ENCODE assay signal across 22 cellular contexts in the genomic region with DNA sequence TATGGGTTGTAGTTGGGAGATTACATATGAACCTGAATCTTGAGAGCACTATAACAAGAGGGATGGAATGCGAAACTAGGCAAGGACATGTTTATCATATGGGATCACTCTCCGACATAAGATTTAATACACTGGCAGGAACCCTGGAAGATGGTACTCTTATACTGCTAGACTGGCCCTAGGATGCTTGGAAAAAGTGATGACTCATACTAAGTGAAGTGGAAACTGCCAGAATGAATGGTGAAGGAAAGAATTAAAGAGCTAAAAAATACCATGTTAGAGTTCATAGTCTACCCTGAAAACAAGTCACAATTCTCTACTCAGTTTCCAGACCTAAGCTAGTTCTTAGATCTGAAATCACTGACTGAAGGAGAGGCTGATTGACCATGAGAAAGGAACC. TPM values are rescaled to one million over a fixed set of nuclear protein-coding genes. Genes with fewer than 3 reads are reported as not detected.
A peak's percentile ranks its signal among the peaks of the same experiment; 100 is the strongest.
DNase-seq lines count a peak whose midpoint lies in the region; ATAC-seq and TF ChIP-seq lines count a peak whose summit lies in the region.
"Had no signal": no experiment of that assay in that cellular context is flagged by ENCODE, and none has a peak within 500 bp of the region (broad histone marks: within the 10 kb centered on the region; RNA-seq: fewer than 3 reads in every experiment).

No MANE protein-coding gene starts in this region.

- peaks cover 19% of the 10 kb centered on the region for H3K4me1 Mint-ChIP-seq in T-helper 2 cell treated with Interferon-gamma antibody and Interleukin-4, amounts not matched to agents 5 μg/mL and 100 μg/mL, for 36 hours (ENCODE audit: low read depth)
- H3K4me1 Mint-ChIP-seq in natural killer cell treated with Interleukin-12 subunit alpha and Interleukin-12 subunit beta and Interleukin-15 and Interleukin-18, amount 100 ng/mL, for 72 hours (ENCODE audit: low read depth in 2 of 2): peaks cover 23 to 36% of the 10 kb centered on the region in 2 donors
- peaks cover 18 to 26% of the 10 kb centered on the region in 2 donors for H3K4me1 Mint-ChIP-seq in natural killer cell
- peaks cover 24% of the 10 kb centered on the region for H3K4me1 Mint-ChIP-seq in activated naive CD8-positive, alpha-beta T cell treated with anti-CD3 and anti-CD28 coated beads, Interleukin-2, amount 10 ng/mL, durations not matched to agents 7 days and 5 days

- H3K27ac Mint-ChIP-seq in T-helper 2 cell treated with Interferon-gamma antibody and Interleukin-4, amounts not matched to agents 5 μg/mL and 100 μg/mL, for 36 hours: peak overlapping the region; percentile 31
- H3K27ac Mint-ChIP-seq in natural killer cell treated with Interleukin-12 subunit alpha and Interleukin-12 subunit beta and Interleukin-15 and Interleukin-18, amount 100 ng/mL, for 72 hours: peak overlapping the region; percentile 19 to 57
- H3K27ac Mint-ChIP-seq in natural killer cell: no peak overlapping the region
- H3K27ac Mint-ChIP-seq in activated naive CD8-positive, alpha-beta T cell treated with anti-CD3 and anti-CD28 coated beads, Interleukin-2, amount 10 ng/mL, durations not matched to agents 7 days and 5 days: peak overlapping the region; percentile 4
- H3K27ac Mint-ChIP-seq: CD8-positive, alpha-beta memory T cell had no signal

- intact Hi-C loops in natural killer cell (cut with micrococcal nuclease) (no loop called here), upper lobe of right lung (cut with DNase I) (no loop called here)

- H3K9me3 ChIP-seq in osteoblast (ENCODE audit: low read depth, low read length) (no peaks in the 10 kb centered on the region), upper lobe of right lung (no peaks in the 10 kb centered on the region)

- no peak overlapping the region for H2AFZ ChIP-seq in osteoblast (ENCODE audit: low read length)

- H3K27ac ChIP-seq in osteoblast (ENCODE audit: low read depth, low read length) (no peak overlapping the region), upper lobe of right lung (no peak overlapping the region)
- H3K27ac ChIP-seq: C4-2B had no signal

- H3K4me3 ChIP-seq in osteoblast (ENCODE audit: insufficient read depth, low read length): no peak overlapping the region
- no peak overlapping the region for H3K4me3 ChIP-seq in upper lobe of right lung
- H3K4me3 ChIP-seq: K562 had no signal

- POLR2A ChIA-PET in activated naive CD8-positive, alpha-beta T cell treated with anti-CD3 and anti-CD28 coated beads, Interleukin-2, amount 10 ng/mL, durations not matched to agents 7 days and 5 days (lab: Charles Lee): no interaction called here

- DNase-seq in T-helper 2 cell treated with Interferon-gamma antibody and Interleukin-4, amounts not matched to agents 5 μg/mL and 100 μg/mL, for 36 hours (ENCODE audit: low spot score): no peak
- DNase-seq in T-helper 2 cell (no peak), natural killer cell (no peak), osteoblast (ENCODE audit: insufficient read length, low spot score, missing footprints) (no peak), upper lobe of right lung (no peak), HUDEP-2 (lab: John Stamatoyannopoulos, UW; ENCODE audit: unreplicated experiment in 76 of 76) (no peak)
- no peak for DNase-seq in natural killer cell treated with Interleukin-12 subunit alpha and Interleukin-12 subunit beta and Interleukin-15 and Interleukin-18, amount 100 ng/mL, for 72 hours (ENCODE audit: low spot score)
- DNase-seq in activated naive CD8-positive, alpha-beta T cell treated with anti-CD3 and anti-CD28 coated beads, Interleukin-2, amount 10 ng/mL, durations not matched to agents 7 days and 5 days: no peak
- DNase-seq: 8988T; CD8-positive, alpha-beta memory T cell; EL; MM.1S; NCI-H1048; NCI-H1417 treated with DMSO at 0.1 percent for 48 hours; NCI-H187; NCI-H446; NCI-H526; RPMI8226; SHP77 had no signal

- H3K9me3 Mint-ChIP-seq in T-helper 2 cell treated with Interferon-gamma antibody and Interleukin-4, amounts not matched to agents 5 μg/mL and 100 μg/mL, for 36 hours: peaks cover 66% of the 10 kb centered on the region
- peaks cover 5% of the 10 kb centered on the region for H3K9me3 Mint-ChIP-seq in natural killer cell treated with Interleukin-12 subunit alpha and Interleukin-12 subunit beta and Interleukin-15 and Interleukin-18, amount 100 ng/mL, for 72 hours
- peaks cover 3 to 4% of the 10 kb centered on the region in 2 donors for H3K9me3 Mint-ChIP-seq in natural killer cell
- peaks cover 28% of the 10 kb centered on the region for H3K9me3 Mint-ChIP-seq in activated naive CD8-positive, alpha-beta T cell treated with anti-CD3 and anti-CD28 coated beads, Interleukin-2, amount 10 ng/mL, durations not matched to agents 7 days and 5 days

- no peaks in the 10 kb centered on the region for H3K79me2 ChIP-seq in osteoblast (ENCODE audit: insufficient read depth, low read length)

- no peaks in the 10 kb centered on the region for H3K36me3 ChIP-seq in osteoblast (ENCODE audit: insufficient read depth, low read length)
- no peaks in the 10 kb centered on the region for H3K36me3 ChIP-seq in upper lobe of right lung

- peaks cover 40% of the 10 kb centered on the region for H3K36me3 Mint-ChIP-seq in T-helper 2 cell treated with Interferon-gamma antibody and Interleukin-4, amounts not matched to agents 5 μg/mL and 100 μg/mL, for 36 hours (ENCODE audit: low read depth)
- peaks cover 27% of the 10 kb centered on the region for H3K36me3 Mint-ChIP-seq in natural killer cell treated with Interleukin-12 subunit alpha and Interleukin-12 subunit beta and Interleukin-15 and Interleukin-18, amount 100 ng/mL, for 72 hours
- H3K36me3 Mint-ChIP-seq in natural killer cell: peaks cover 6% of the 10 kb centered on the region
- H3K36me3 Mint-ChIP-seq in activated naive CD8-positive, alpha-beta T cell treated with anti-CD3 and anti-CD28 coated beads, Interleukin-2, amount 10 ng/mL, durations not matched to agents 7 days and 5 days: peaks cover 53% of the 10 kb centered on the region

- no peaks in the 10 kb centered on the region for H3K27me3 Mint-ChIP-seq in T-helper 2 cell treated with Interferon-gamma antibody and Interleukin-4, amounts not matched to agents 5 μg/mL and 100 μg/mL, for 36 hours (ENCODE audit: low read depth)
- no peaks in the 10 kb centered on the region for H3K27me3 Mint-ChIP-seq in natural killer cell treated with Interleukin-12 subunit alpha and Interleukin-12 subunit beta and Interleukin-15 and Interleukin-18, amount 100 ng/mL, for 72 hours
- H3K27me3 Mint-ChIP-seq in natural killer cell (ENCODE audit: low read depth in 2 of 2): peaks cover 0 to 2% of the 10 kb centered on the region in 2 donors
- H3K27me3 Mint-ChIP-seq in activated naive CD8-positive, alpha-beta T cell treated with anti-CD3 and anti-CD28 coated beads, Interleukin-2, amount 10 ng/mL, durations not matched to agents 7 days and 5 days: no peaks in the 10 kb centered on the region

- no peak overlapping the region for H3K4me3 Mint-ChIP-seq in T-helper 2 cell treated with Interferon-gamma antibody and Interleukin-4, amounts not matched to agents 5 μg/mL and 100 μg/mL, for 36 hours
- peak overlapping the region; percentile 30 for H3K4me3 Mint-ChIP-seq in natural killer cell treated with Interleukin-12 subunit alpha and Interleukin-12 subunit beta and Interleukin-15 and Interleukin-18, amount 100 ng/mL, for 72 hours
- H3K4me3 Mint-ChIP-seq in natural killer cell: no peak overlapping the region
- no peak overlapping the region for H3K4me3 Mint-ChIP-seq in activated naive CD8-positive, alpha-beta T cell treated with anti-CD3 and anti-CD28 coated beads, Interleukin-2, amount 10 ng/mL, durations not matched to agents 7 days and 5 days
- H3K4me3 Mint-ChIP-seq: CD8-positive, alpha-beta memory T cell had no signal

- H3K4me2 ChIP-seq in osteoblast (ENCODE audit: insufficient read depth, low read length): no peak overlapping the region

- no peak for ATAC-seq in natural killer cell treated with Interleukin-12 subunit alpha and Interleukin-12 subunit beta and Interleukin-15 and Interleukin-18, amount 100 ng/mL, for 72 hours
- ATAC-seq in natural killer cell (no peak), upper lobe of right lung (no peak)
- no peak for ATAC-seq in activated naive CD8-positive, alpha-beta T cell treated with anti-CD3 and anti-CD28 coated beads, Interleukin-2, amount 10 ng/mL, durations not matched to agents 7 days and 5 days (ENCODE audit: low read depth)
- ATAC-seq: K562 had no signal

- no peaks in the 10 kb centered on the region for H3K27me3 ChIP-seq in osteoblast (ENCODE audit: insufficient read depth, low read length)
- no peaks in the 10 kb centered on the region for H3K27me3 ChIP-seq in upper lobe of right lung

- H3K4me1 ChIP-seq in osteoblast (ENCODE audit: insufficient read depth, low read length) (no peaks in the 10 kb centered on the region), upper lobe of right lung (no peaks in the 10 kb centered on the region)

- H4K20me1 ChIP-seq in osteoblast (ENCODE audit: insufficient read depth, low read length): no peaks in the 10 kb centered on the region

- TF ChIP-seq CTCF in natural killer cell (IDR thresholded peaks at IDR 0.05) (no peak), osteoblast (IDR thresholded peaks at IDR 0.05; ENCODE audit: extremely low read depth, low read depth, low read length) (no peak), upper lobe of right lung (IDR thresholded peaks at IDR 0.05) (no peak)

RNA-seq across cellular contexts. Expression of gene THEMIS, which starts 45.5 kb away (rescaled TPM):
- 10 to 100 TPM in 1 of 2 donors, 1 to 10 TPM in 1; 3.8 to 44.2 TPM for total RNA-seq in natural killer cell treated with Interleukin-12 subunit alpha and Interleukin-12 subunit beta and Interleukin-15 and Interleukin-18, amount 100 ng/mL, for 72 hours
- 10 to 100 TPM in 1 of 3 donors, 1 to 10 TPM in 1, under 1 TPM in 1; 0.82 to 11.7 (median 1.7) TPM for total RNA-seq in natural killer cell
- 100 to 1,000 TPM; 152 to 155 TPM for total RNA-seq in activated naive CD8-positive, alpha-beta T cell treated with anti-CD3 and anti-CD28 coated beads, Interleukin-2, amount 10 ng/mL, durations not matched to agents 7 days and 5 days
- under 0.01 TPM in 2 replicates for total RNA-seq in osteoblast
- 3.0 TPM for total RNA-seq in upper lobe of right lung
- total RNA-seq: LHCN-M2 had no signal

Comparison
In these comparisons a context has a peak if more than half of its experiments do, and no peak if none do; other contexts are left out.
1. H3K27ac Mint-ChIP-seq: peak in T-helper 2 cell treated with Interferon-gamma antibody and Interleukin-4, amounts not matched to agents 5 μg/mL and 100 μg/mL, for 36 hours (single experiment), natural killer cell treated with Interleukin-12 subunit alpha and Interleukin-12 subunit beta and Interleukin-15 and Interleukin-18, amount 100 ng/mL, for 72 hours (2 of 2) and activated naive CD8-positive, alpha-beta T cell treated with anti-CD3 and anti-CD28 coated beads, Interleukin-2, amount 10 ng/mL, durations not matched to agents 7 days and 5 days (single experiment); none in natural killer cell (0 of 2).